19 cellular contexts compared by ENCODE assay signal in the genomic region with DNA sequence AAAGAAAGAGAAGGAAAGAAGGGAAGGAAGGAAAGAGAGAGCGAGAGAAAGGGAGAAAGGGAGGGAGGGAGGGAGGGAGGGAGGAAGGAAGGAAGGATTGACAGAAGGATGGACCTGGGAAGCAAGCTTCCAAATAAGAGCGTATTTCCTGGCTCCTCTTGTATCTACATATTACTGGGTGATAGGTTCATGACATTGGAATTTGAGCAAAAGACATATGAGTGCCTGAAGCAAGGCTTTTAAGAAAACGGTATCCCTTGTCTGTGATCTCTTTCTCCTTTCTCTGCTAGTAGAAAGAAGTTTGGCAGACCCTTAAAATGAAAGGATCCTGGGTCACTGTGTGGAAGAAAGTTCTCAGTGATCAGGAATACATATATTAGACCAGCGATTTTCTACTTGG.
"Had no signal": no experiment of that assay in that cellular context is flagged by ENCODE, and none has a peak within 500 bp of the region (broad histone marks: within the 10 kb centered on the region; RNA-seq: fewer than 3 reads in every experiment).

No MANE protein-coding gene starts in this region.

- H3K27me3 ChIP-seq: SJSA1 had no signal

- H3K4me3 ChIP-seq: SJSA1, SK-N-MC had no signal

- H3K4me1 ChIP-seq: SJSA1 had no signal

- H3K36me3 ChIP-seq: SJSA1 had no signal

- H3K9me3 ChIP-seq: SJSA1 had no signal

- DNase-seq: KBM-7, MV-4-11, NCI-H1048, NCI-H1105, NCI-H1417, NCI-H1436 treated with DMSO at 0.1 percent for 48 hours, NCI-H1694, NCI-H187 treated with DMSO at 0.1 percent for 48 hours, NCI-H2081, NCI-H2107, NCI-H2227 treated with DMSO at 0.1 percent for 48 hours, NCI-H524, NCI-H526 treated with DMSO at 0.1 percent for 48 hours, NCI-H748 treated with DMSO at 0.1 percent for 48 hours, Right ventricle myocardium superior, RPMI8226, SIG-M5 had no signal

- H3K27ac ChIP-seq: SJSA1, SK-N-MC had no signal
